8 cellular contexts compared by ENCODE assay signal in the genomic region with DNA sequence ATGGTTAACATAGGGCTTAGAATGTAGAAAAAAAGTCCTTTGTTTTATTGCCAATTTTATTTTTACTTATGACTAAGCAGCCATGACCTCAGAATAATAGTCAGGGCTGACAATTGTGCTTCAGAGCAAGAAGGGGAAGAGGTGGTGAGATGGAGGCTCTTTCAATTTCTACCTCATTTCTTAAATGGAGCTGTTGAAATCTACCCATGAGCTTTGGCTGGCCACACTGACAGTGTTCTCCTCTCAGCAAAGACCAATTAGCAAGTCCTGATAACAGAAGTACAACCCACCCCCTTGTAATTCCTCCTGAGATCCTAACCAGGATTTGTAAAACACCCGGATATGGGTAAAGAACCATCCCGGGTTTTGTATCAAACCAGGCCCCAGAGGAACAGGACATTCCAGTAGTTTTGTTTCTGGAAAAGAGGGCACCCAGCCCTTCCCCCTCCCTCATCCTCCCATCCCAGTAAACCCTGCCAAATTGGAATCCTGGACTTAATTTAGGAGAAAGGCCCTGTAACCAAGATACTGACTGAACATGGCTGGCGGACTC. TPM values are rescaled to one million over a fixed set of nuclear protein-coding genes. Genes with fewer than 3 reads are reported as not detected.
DNase-seq lines count a peak whose midpoint lies in the region; ATAC-seq and TF ChIP-seq lines count a peak whose summit lies in the region.

HEPH (plus strand) TSS at position 399 of the 553 bp plus-strand sequence. CDS start 6,324 bp downstream, outside the sequence.

- H3K9me3 ChIP-seq in esophagus muscularis mucosa (no peaks in the 10 kb centered on the region), neuron (ENCODE audit: low read length) (no peaks in the 10 kb centered on the region)

- H2AFZ ChIP-seq in neuron (ENCODE audit: low read depth, low read length) = peak within 1 kb of the TSS; percentile 59

- no peaks in the 10 kb centered on the region for H3K27me3 Mint-ChIP-seq in activated naive CD4-positive, alpha-beta T cell treated with anti-CD3 and anti-CD28 coated beads for 36 hours (ENCODE audit: low read depth)

- peak within 1 kb of the TSS; percentile 64 to 72 (median 65) for H3K27ac ChIP-seq in esophagus muscularis mucosa (replicated peaks in 1 of 4)

- peak; percentile 60 for ATAC-seq in HG03139 (IDR thresholded peaks at IDR 0.05; ENCODE audit: unreplicated experiment)

- H3K27me3 ChIP-seq in esophagus muscularis mucosa (no peaks in the 10 kb centered on the region), neuron (ENCODE audit: insufficient read depth, low read length) (no peaks in the 10 kb centered on the region)

- DNase-seq in G401 (ENCODE audit: low spot score) = peak; percentile 1
- DNase-seq in esophagus muscularis mucosa (ENCODE audit: extremely low spot score) = no peak
- DNase-seq in activated CD4-positive, CD25-positive, alpha-beta regulatory T cell (lab: John Stamatoyannopoulos, UW) = no peak
- DNase-seq in DMS114 treated with DMSO at 0.1 percent for 48 hours (lab: John Stamatoyannopoulos, UW; ENCODE audit: unreplicated experiment) = no peak
- no peak for DNase-seq in activated naive CD4-positive, alpha-beta T cell treated with anti-CD3 and anti-CD28 coated beads, Interleukin-2, amount 50 U/mL, for 16 hours
- DNase-seq in activated naive CD4-positive, alpha-beta T cell treated with anti-CD3 and anti-CD28 coated beads for 36 hours = no peak

- H3K27ac Mint-ChIP-seq in activated naive CD4-positive, alpha-beta T cell treated with anti-CD3 and anti-CD28 coated beads for 36 hours = no peak within 1 kb of the TSS

- intact Hi-C loops in esophagus muscularis mucosa (cut with DNase I) = no loop called here
- intact Hi-C loops in activated naive CD4-positive, alpha-beta T cell treated with anti-CD3 and anti-CD28 coated beads for 36 hours (cut with micrococcal nuclease) = no loop called here

- H3K4me3 ChIP-seq in esophagus muscularis mucosa (peak within 1 kb of the TSS; percentile 43 to 57 (median 52)), neuron (ENCODE audit: low read length) (peak within 1 kb of the TSS; percentile 90)

- CTCF ChIA-PET in activated naive CD4-positive, alpha-beta T cell treated with anti-CD3 and anti-CD28 coated beads for 36 hours (lab: Charles Lee) = interaction anchor here (0.6 kb wide), 1 partner anchor 164 kb away, joined by 3 read pairs; no protein-coding TSS in a partner anchor

- TF ChIP-seq EP300 in esophagus muscularis mucosa (IDR thresholded peaks at IDR 0.05) = no peak

- no peak within 1 kb of the TSS for H3K4me3 Mint-ChIP-seq in activated naive CD4-positive, alpha-beta T cell treated with anti-CD3 and anti-CD28 coated beads for 36 hours

- no peak for TF ChIP-seq CTCF in esophagus muscularis mucosa (IDR thresholded peaks at IDR 0.05)

- H3K4me1 Mint-ChIP-seq in activated naive CD4-positive, alpha-beta T cell treated with anti-CD3 and anti-CD28 coated beads for 36 hours (ENCODE audit: low read depth) = no peaks in the 10 kb centered on the region

- WGBS in esophagus muscularis mucosa = 55% methylated on average over 3 of the region's 3 CpGs

- no peaks in the 10 kb centered on the region for H3K36me3 Mint-ChIP-seq in activated naive CD4-positive, alpha-beta T cell treated with anti-CD3 and anti-CD28 coated beads for 36 hours (ENCODE audit: low read depth)

- H3K36me3 ChIP-seq in esophagus muscularis mucosa (no peaks in the 10 kb centered on the region), neuron (ENCODE audit: insufficient read depth, low read length) (no peaks in the 10 kb centered on the region)

- H3K9me3 Mint-ChIP-seq in activated naive CD4-positive, alpha-beta T cell treated with anti-CD3 and anti-CD28 coated beads for 36 hours = no peaks in the 10 kb centered on the region

- no peak for TF ChIP-seq POLR2A in esophagus muscularis mucosa (IDR thresholded peaks at IDR 0.05; ENCODE audit: low read depth)

- H3K4me1 ChIP-seq in esophagus muscularis mucosa (peaks cover 0 to 29% (median 10%) of the 10 kb centered on the region in 4 donors), neuron (ENCODE audit: insufficient read depth, low read length) (no peaks in the 10 kb centered on the region)

- in situ Hi-C loops in G401 (cut with HindIII; ENCODE audit: low sequenced_read_pairs) = no loop called here

RNA-seq across cellular contexts. Expression of gene HEPH, which starts in this region (rescaled TPM):
- not detected in 2 replicates for total RNA-seq in G401 (2014; rRNA removed; shearing (Covaris generic))
- 10 to 100 TPM; 35.7 to 84.9 (median 76.8) TPM for total RNA-seq in esophagus muscularis mucosa
- total RNA-seq in activated naive CD4-positive, alpha-beta T cell treated with anti-CD3 and anti-CD28 coated beads for 36 hours = not detected

Comparison
In these comparisons a context has a peak if more than half of its experiments do, and no peak if none do; other contexts are left out.
1. RNA of gene HEPH (total RNA-seq): 35.7 to 84.9 TPM in esophagus muscularis mucosa; not detected in activated naive CD4-positive, alpha-beta T cell treated with anti-CD3 and anti-CD28 coated beads for 36 hours and not detected in G401; every median in the first group is over 10 times any median in the second.
2. Peak in DNase-seq in G401; RNA of the gene not detected or under 1 TPM.